In the genomic region with DNA sequence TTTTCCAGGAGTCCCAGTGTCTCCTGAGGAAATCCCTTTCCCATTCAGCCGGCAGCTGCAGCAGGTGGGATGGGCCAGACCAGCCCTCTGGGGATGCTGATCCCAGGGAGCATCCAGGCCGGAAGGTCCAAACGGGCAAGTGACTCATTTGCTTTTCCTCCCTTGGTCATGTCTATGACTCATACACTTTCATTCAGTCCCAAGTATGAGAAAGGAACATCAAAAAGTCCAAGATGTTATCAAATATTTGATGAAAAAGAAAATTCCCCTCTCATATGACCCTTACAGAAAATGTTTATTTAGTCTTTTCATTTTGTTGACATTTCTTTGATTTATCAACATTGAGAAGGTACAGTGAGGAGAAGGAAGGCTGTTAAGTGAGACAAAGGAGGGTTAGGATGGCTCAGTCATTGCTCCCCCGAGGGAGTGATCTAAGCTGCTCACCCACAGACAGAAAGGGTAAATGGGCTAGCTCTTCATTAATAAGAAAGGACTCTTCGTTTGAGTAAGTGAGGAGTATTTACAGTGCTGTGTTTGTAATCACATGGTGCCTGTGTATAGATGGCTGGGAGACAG, we compare ENCODE assay signal across 9 cellular contexts.
DNase-seq lines count a peak whose midpoint lies in the region; ATAC-seq, FAIRE-seq and TF ChIP-seq lines count a peak whose summit lies in the region.
"Had no signal": no experiment of that assay in that cellular context is flagged by ENCODE, and none has a peak within 500 bp of the region (broad histone marks: within the 10 kb centered on the region; RNA-seq: fewer than 3 reads in every experiment).

No MANE protein-coding gene starts in this region.

- H3K36me3 ChIP-seq in pancreas, result no peaks in the 10 kb centered on the region

- H3K27me3 ChIP-seq in pancreas, result no peaks in the 10 kb centered on the region

- in situ Hi-C loops in Caki2 (cut with HindIII; ENCODE audit: low pct_unique_long_range_greater_than_20kb, low sequenced_read_pairs), result no loop called here

- no peaks in the 10 kb centered on the region for H3K27me3 Mint-ChIP-seq in activated T-helper 2 cell treated with anti-CD3 and anti-CD28 coated beads, Interferon-gamma antibody, Interleukin-2, Interleukin-4, amounts not matched to agents 10 μg/mL and 5 μg/mL and 100 μg/mL, durations not matched to agents 14 hours and 24 hours and 36 hours (ENCODE audit: low read depth)

- no peak for TF ChIP-seq CTCF in pancreas (IDR thresholded peaks at IDR 0.05)

- no peaks in the 10 kb centered on the region for H3K9me3 ChIP-seq in pancreas

- FAIRE-seq in pancreas (lab: Jason Lieb, UNC), result no peak

- H3K27ac ChIP-seq in pancreas, result peak overlapping the region in 2 of 4 donors; percentile 28 to 36
- H3K27ac ChIP-seq: SK-N-MC had no signal

- H3K27ac Mint-ChIP-seq in activated T-helper 2 cell treated with anti-CD3 and anti-CD28 coated beads, Interferon-gamma antibody, Interleukin-2, Interleukin-4, amounts not matched to agents 10 μg/mL and 5 μg/mL and 100 μg/mL, durations not matched to agents 14 hours and 24 hours and 36 hours, result no peak overlapping the region

- DNase-seq in Caki2 (ENCODE audit: low read depth) (peak; percentile 99), NCI-H748 (lab: John Stamatoyannopoulos, UW; ENCODE audit: unreplicated experiment) (peak; percentile 41), pancreas (peak in 3 of 6 donors; percentile 16 to 42 (median 26)), NOMO-1 treated with dmso at 0.1 percent for 144 hours (lab: John Stamatoyannopoulos, UW; ENCODE audit: unreplicated experiment) (no peak), superior temporal gyrus (ENCODE audit: extremely low spot score) (no peak)
- no peak for DNase-seq in activated T-helper 2 cell treated with anti-CD3 and anti-CD28 coated beads, Interferon-gamma antibody, Interleukin-2, Interleukin-4, amounts not matched to agents 10 μg/mL and 5 μg/mL and 100 μg/mL, durations not matched to agents 14 hours and 24 hours and 36 hours (ENCODE audit: low spot score)
- DNase-seq in stimulated activated CD4-positive, alpha-beta T cell treated with anti-CD3 and anti-CD28 coated beads, Interleukin-1b, Interleukin-23, amount 100 ng/mL, for 48 hours, result no peak

- ATAC-seq in esophagus mucosa (peak; percentile 67), pancreas (peak in 3 of 4 donors; percentile 69 to 91 (median 80))

- H3K36me3 Mint-ChIP-seq in activated T-helper 2 cell treated with anti-CD3 and anti-CD28 coated beads, Interferon-gamma antibody, Interleukin-2, Interleukin-4, amounts not matched to agents 10 μg/mL and 5 μg/mL and 100 μg/mL, durations not matched to agents 14 hours and 24 hours and 36 hours (ENCODE audit: low read depth), result peaks cover 4% of the 10 kb centered on the region

- H3K4me3 ChIP-seq in pancreas, result no peak overlapping the region
- H3K4me3 ChIP-seq: SK-N-MC had no signal

- intact Hi-C loops in pancreas (cut with DNase I), result no loop called here
- intact Hi-C loops in activated T-helper 2 cell treated with anti-CD3 and anti-CD28 coated beads, Interferon-gamma antibody, Interleukin-2, Interleukin-4, amounts not matched to agents 10 μg/mL and 5 μg/mL and 100 μg/mL, durations not matched to agents 14 hours and 24 hours and 36 hours (cut with micrococcal nuclease), result no loop called here

- H3K4me1 ChIP-seq in pancreas, result peaks cover 0 to 8% (median 3%) of the 10 kb centered on the region in 3 donors

- peaks cover 11% of the 10 kb centered on the region for H3K9me3 Mint-ChIP-seq in activated T-helper 2 cell treated with anti-CD3 and anti-CD28 coated beads, Interferon-gamma antibody, Interleukin-2, Interleukin-4, amounts not matched to agents 10 μg/mL and 5 μg/mL and 100 μg/mL, durations not matched to agents 14 hours and 24 hours and 36 hours

- H3K4me3 Mint-ChIP-seq in activated T-helper 2 cell treated with anti-CD3 and anti-CD28 coated beads, Interferon-gamma antibody, Interleukin-2, Interleukin-4, amounts not matched to agents 10 μg/mL and 5 μg/mL and 100 μg/mL, durations not matched to agents 14 hours and 24 hours and 36 hours (ENCODE audit: low read depth), result no peak overlapping the region

- peaks cover 25% of the 10 kb centered on the region for H3K4me1 Mint-ChIP-seq in activated T-helper 2 cell treated with anti-CD3 and anti-CD28 coated beads, Interferon-gamma antibody, Interleukin-2, Interleukin-4, amounts not matched to agents 10 μg/mL and 5 μg/mL and 100 μg/mL, durations not matched to agents 14 hours and 24 hours and 36 hours (ENCODE audit: low read depth)

- 57 to 73% methylated on average over 5 of the region's 5 CpGs for WGBS in pancreas, 2 donors

Comparison
In these comparisons a context has a peak if more than half of its experiments do, and no peak if none do; other contexts are left out.
1. DNase-seq: peak in Caki2 (single experiment) and NCI-H748 (single experiment); none in activated T-helper 2 cell treated with anti-CD3 and anti-CD28 coated beads, Interferon-gamma antibody, Interleukin-2, Interleukin-4, amounts not matched to agents 10 μg/mL and 5 μg/mL and 100 μg/mL, durations not matched to agents 14 hours and 24 hours and 36 hours (single experiment), stimulated activated CD4-positive, alpha-beta T cell treated with anti-CD3 and anti-CD28 coated beads, Interleukin-1b, Interleukin-23, amount 100 ng/mL, for 48 hours (single experiment), NOMO-1 treated with dmso at 0.1 percent for 144 hours (single experiment) and superior temporal gyrus (single experiment).